ENCODE assay signal across 9 cellular contexts in genomic region chr3:114299421-114299820, GRCh38. TPM values are rescaled to one million over a fixed set of nuclear protein-coding genes. Genes with fewer than 3 reads are reported as not detected.
DNase-seq lines count a peak whose midpoint lies in the region; ATAC-seq and TF ChIP-seq lines count a peak whose summit lies in the region.
"Had no signal": no experiment of that assay in that cellular context is flagged by ENCODE, and none has a peak within 500 bp of the region (broad histone marks: within the 10 kb centered on the region; RNA-seq: fewer than 3 reads in every experiment).

No MANE protein-coding gene starts in this region.

- no peaks in the 10 kb centered on the region for H4K20me1 ChIP-seq in mammary epithelial cell (ENCODE audit: insufficient read depth, low read length)

- no peak overlapping the region for H3K9ac ChIP-seq in mammary epithelial cell (ENCODE audit: insufficient read depth, low read length)

- BruUV-seq in mammary epithelial cell (replicated peaks; lab: Mats Ljungman, UMichigan) = no TSS peak

- no peaks in the 10 kb centered on the region for H3K79me2 ChIP-seq in mammary epithelial cell (ENCODE audit: insufficient read depth, low read length)

- peak overlapping the region; percentile 77 to 99 for H3K27ac Mint-ChIP-seq in natural killer cell treated with Interleukin-12 subunit alpha and Interleukin-12 subunit beta and Interleukin-15 and Interleukin-18, amount 100 ng/mL, for 72 hours

- H3K9me3 Mint-ChIP-seq in natural killer cell treated with Interleukin-12 subunit alpha and Interleukin-12 subunit beta and Interleukin-15 and Interleukin-18, amount 100 ng/mL, for 72 hours = no peaks in the 10 kb centered on the region

- H2AFZ ChIP-seq in mammary epithelial cell (ENCODE audit: low read depth, low read length) = no peak overlapping the region

- H3K4me3 ChIP-seq in mammary epithelial cell (replicated peaks in 1 of 3; ENCODE audit: insufficient read depth in 1 of 3, low read depth in 2 of 3, low read length in 3 of 3) = no peak overlapping the region

- TF ChIP-seq CTCF in C4-2B (conservative IDR thresholded peaks at IDR 0.05) = peak; percentile 68
- no peak for TF ChIP-seq CTCF in GM20000 (IDR thresholded peaks at IDR 0.05; ENCODE audit: extremely low read depth, missing control alignments)
- TF ChIP-seq CTCF in mammary epithelial cell (conservative IDR thresholded peaks at IDR 0.05 in 1 of 2, IDR thresholded peaks at IDR 0.05 in 1 of 2; ENCODE audit: extremely low read depth in 1 of 2, insufficient read depth in 1 of 2, low read depth in 1 of 2, low read length in 2 of 2) = peak; percentile 30 to 49

- H3K27me3 ChIP-seq in mammary epithelial cell (ENCODE audit: insufficient read depth, low read length) = peaks cover 2% of the 10 kb centered on the region

- no peaks in the 10 kb centered on the region for H3K36me3 ChIP-seq in mammary epithelial cell (ENCODE audit: insufficient read depth, low read length)

- no peaks in the 10 kb centered on the region for H3K27me3 Mint-ChIP-seq in natural killer cell treated with Interleukin-12 subunit alpha and Interleukin-12 subunit beta and Interleukin-15 and Interleukin-18, amount 100 ng/mL, for 72 hours

- DNase-seq in GM20000 (ENCODE audit: low spot score) (peak; percentile 18), OCI-M1 (lab: John Stamatoyannopoulos, UW) (peak; percentile 18), mammary epithelial cell (no peak), T1000 (lab: John Stamatoyannopoulos, UW) (no peak)
- peak; percentile 64 for DNase-seq in natural killer cell treated with Interleukin-12 subunit alpha and Interleukin-12 subunit beta and Interleukin-15 and Interleukin-18, amount 100 ng/mL, for 72 hours (ENCODE audit: low spot score)

- peak overlapping the region; percentile 66 for H3K4me3 Mint-ChIP-seq in natural killer cell treated with Interleukin-12 subunit alpha and Interleukin-12 subunit beta and Interleukin-15 and Interleukin-18, amount 100 ng/mL, for 72 hours

- H3K4me1 Mint-ChIP-seq in natural killer cell treated with Interleukin-12 subunit alpha and Interleukin-12 subunit beta and Interleukin-15 and Interleukin-18, amount 100 ng/mL, for 72 hours (ENCODE audit: low read depth in 2 of 2) = peaks cover 60 to 66% of the 10 kb centered on the region in 2 donors

- peak; percentile 43 to 56 for ATAC-seq in natural killer cell treated with Interleukin-12 subunit alpha and Interleukin-12 subunit beta and Interleukin-15 and Interleukin-18, amount 100 ng/mL, for 72 hours
- ATAC-seq in GM19452 (IDR thresholded peaks at IDR 0.05; ENCODE audit: unreplicated experiment) (no peak), HG03039 (IDR thresholded peaks at IDR 0.05; ENCODE audit: unreplicated experiment) (no peak)

- in situ Hi-C loops in mammary epithelial cell (cut with MboI; ENCODE audit: low sequenced_read_pairs in 2 of 2) = no loop called here

- 75% methylated on average over 13 of the region's 13 CpGs for WGBS in mammary epithelial cell (ENCODE audit: low coverage, missing lambda C conversion rate)

- no peaks in the 10 kb centered on the region for H3K9me3 ChIP-seq in mammary epithelial cell (replicated peaks; ENCODE audit: insufficient read depth, low read length)

- H3K4me2 ChIP-seq in mammary epithelial cell (ENCODE audit: insufficient read depth, low read depth, low read length) = no peak overlapping the region

- peaks cover 5% of the 10 kb centered on the region for H3K36me3 Mint-ChIP-seq in natural killer cell treated with Interleukin-12 subunit alpha and Interleukin-12 subunit beta and Interleukin-15 and Interleukin-18, amount 100 ng/mL, for 72 hours

- no peaks in the 10 kb centered on the region for H3K4me1 ChIP-seq in mammary epithelial cell (ENCODE audit: insufficient read depth, low read length)

- CTCF ChIA-PET in mammary epithelial cell (lab: Charles Lee; ENCODE audit: low non-redundant PET) = no interaction called here

- intact Hi-C loops in mammary epithelial cell (cut with micrococcal nuclease) = loop anchor here (10.0 kb wide), 1 partner anchor 145 kb away; no protein-coding TSS in a partner anchor

- dilution Hi-C loops in mammary epithelial cell (cut with HindIII; ENCODE audit: low sequenced_read_pairs) = no loop called here

- H3K27ac ChIP-seq in C4-2B (no peak overlapping the region), mammary epithelial cell (ENCODE audit: insufficient read depth, low read depth, low read length) (no peak overlapping the region)

RNA-seq across cellular contexts. Expression of gene TIGIT, which starts 5.6 kb away (rescaled TPM):
- total RNA-seq in mammary epithelial cell = not detected
- polyA plus RNA-seq in mammary epithelial cell = not detected
- polyA minus RNA-seq in mammary epithelial cell = not detected
- 10 to 100 TPM; 13.7 to 15.7 TPM for total RNA-seq in natural killer cell treated with Interleukin-12 subunit alpha and Interleukin-12 subunit beta and Interleukin-15 and Interleukin-18, amount 100 ng/mL, for 72 hours
- total RNA-seq: glomerular endothelial cell had no signal

Comparison
In these comparisons a context has a peak if more than half of its experiments do, and no peak if none do; other contexts are left out.
1. DNase-seq: peak in GM20000 (single experiment), OCI-M1 (single experiment) and natural killer cell treated with Interleukin-12 subunit alpha and Interleukin-12 subunit beta and Interleukin-15 and Interleukin-18, amount 100 ng/mL, for 72 hours (single experiment); none in mammary epithelial cell (single experiment) and T1000 (single experiment).
2. ATAC-seq: peak in natural killer cell treated with Interleukin-12 subunit alpha and Interleukin-12 subunit beta and Interleukin-15 and Interleukin-18, amount 100 ng/mL, for 72 hours (2 of 2); none in GM19452 (single experiment) and HG03039 (single experiment).
3. RNA of gene TIGIT, which starts 5.6 kb away (total RNA-seq): 13.7 to 15.7 TPM in natural killer cell treated with Interleukin-12 subunit alpha and Interleukin-12 subunit beta and Interleukin-15 and Interleukin-18, amount 100 ng/mL, for 72 hours; not detected in mammary epithelial cell; every median in the first group is over 10 times any median in the second.